10 cellular contexts compared by ENCODE assay signal in the genomic region with DNA sequence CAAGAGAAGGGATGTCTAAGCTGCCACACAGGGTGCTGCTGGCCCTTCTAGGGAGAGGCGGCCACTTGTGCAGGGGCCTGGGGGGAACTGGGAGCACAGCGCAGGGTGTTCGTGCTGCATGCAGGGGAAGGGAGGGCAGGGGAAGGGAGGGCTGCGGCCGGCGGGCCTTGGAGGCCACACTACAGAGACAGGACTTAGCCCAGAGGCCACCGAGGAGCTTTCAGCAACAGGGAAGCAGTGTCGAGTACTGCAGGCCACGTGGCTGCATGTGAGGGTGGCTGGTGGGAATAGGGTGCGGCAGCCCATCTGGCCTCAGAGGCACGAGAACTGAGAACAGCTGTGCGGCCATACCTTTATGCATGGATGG. TPM values are rescaled to one million over a fixed set of nuclear protein-coding genes. Genes with fewer than 3 reads are reported as not detected.
DNase-seq lines count a peak whose midpoint lies in the region; ATAC-seq and TF ChIP-seq lines count a peak whose summit lies in the region.
"Not testable (repeated sequence)": the region's sequence is repeated elsewhere in the genome, so short reads cannot be mapped to it uniquely, and the experiment has no call there.
"Had no signal": no experiment of that assay in that cellular context is flagged by ENCODE, and none has a peak within 500 bp of the region (broad histone marks: within the 10 kb centered on the region; RNA-seq: fewer than 3 reads in every experiment).

No MANE protein-coding gene starts in this region.

- POLR2A ChIA-PET in naive thymus-derived CD8-positive, alpha-beta T cell (lab: Charles Lee): interaction anchor here (1.0 kb wide), 1 partner anchor 179 kb away, joined by 3 read pairs; no protein-coding TSS in a partner anchor

- H3K23ac ChIP-seq in H9 (ENCODE audit: insufficient read length, low read depth, low read length): not testable (repeated sequence)

- no CpG with 5 or more reads among the region's 12 CpGs for WGBS in H9 (ENCODE audit: extremely low coverage, insufficient read length, low lambda C conversion rate)
- WGBS in sigmoid colon, 2 donors: 18 to 27% methylated on average over 12 of the region's 12 CpGs

- H3T11ph ChIP-seq in H9 (ENCODE audit: low read length): not testable (repeated sequence)

- H3K9ac ChIP-seq in BLaER1 treated with 17β-estradiol and CSF1 and Interleukin-3, amounts not matched to agents 10 nM and 100 nM; H9 (ENCODE audit: extremely low read depth, insufficient read length, low read length): not testable (repeated sequence)

- ATAC-seq in activated T-helper 17 cell treated with anti-CD3 and anti-CD28 coated beads, Interleukin-2, amount 50 U/mL, for 72 hours (replicated peaks); memory B cell (ENCODE audit: low read depth); naive thymus-derived CD8-positive, alpha-beta T cell: not testable (repeated sequence)

- H3K18ac ChIP-seq in H9 (ENCODE audit: insufficient read length, low read depth, low read length): not testable (repeated sequence)

- not testable (repeated sequence) for H3K4me3 ChIP-seq in BLaER1 treated with 17β-estradiol and CSF1 and Interleukin-3, amounts not matched to agents 10 nM and 100 nM; sigmoid colon

- H3K27me3 Mint-ChIP-seq in H9 (ENCODE audit: low read depth): peaks cover 12% of the 10 kb centered on the region
- not testable (repeated sequence) for H3K27me3 Mint-ChIP-seq in activated T-helper 17 cell treated with anti-CD3 and anti-CD28 coated beads, Interleukin-2, amount 50 U/mL, for 72 hours; memory B cell; naive thymus-derived CD8-positive, alpha-beta T cell

- H4K5ac ChIP-seq in H9 (ENCODE audit: insufficient read length, low read depth, low read length): not testable (repeated sequence)

- not testable (repeated sequence) for H2BK12ac ChIP-seq in H9 (ENCODE audit: insufficient read length, low read depth, low read length)

- not testable (repeated sequence) for H2AFZ ChIP-seq in H9 (ENCODE audit: low read length)

- peaks cover 20 to 66% (median 36%) of the 10 kb centered on the region in 11 experiments for H3K27me3 ChIP-seq in BLaER1 treated with 17β-estradiol and CSF1 and Interleukin-3, amounts not matched to agents 10 nM and 100 nM
- H3K27me3 ChIP-seq in H9 (ENCODE audit: insufficient read depth, low read length); sigmoid colon: not testable (repeated sequence)

- H3K27ac Mint-ChIP-seq in H9; activated T-helper 17 cell treated with anti-CD3 and anti-CD28 coated beads, Interleukin-2, amount 50 U/mL, for 72 hours; memory B cell: not testable (repeated sequence)
- H3K27ac Mint-ChIP-seq in naive thymus-derived CD8-positive, alpha-beta T cell: peak overlapping the region in 2 of 10 donors; percentile 21 to 43

- H3K9me3 Mint-ChIP-seq in H9: peaks cover 57 to 78% of the 10 kb centered on the region in 2 experiments
- not testable (repeated sequence) for H3K9me3 Mint-ChIP-seq in activated T-helper 17 cell treated with anti-CD3 and anti-CD28 coated beads, Interleukin-2, amount 50 U/mL, for 72 hours; memory B cell; naive thymus-derived CD8-positive, alpha-beta T cell

- not testable (repeated sequence) for TF ChIP-seq CTCF in H9 (conservative IDR thresholded peaks at IDR 0.05); sigmoid colon (IDR thresholded peaks at IDR 0.05)

- H3K4me1 Mint-ChIP-seq in H9; activated T-helper 17 cell treated with anti-CD3 and anti-CD28 coated beads, Interleukin-2, amount 50 U/mL, for 72 hours: not testable (repeated sequence)
- peaks cover 17% of the 10 kb centered on the region for H3K4me1 Mint-ChIP-seq in memory B cell
- peaks cover 0 to 24% (median 14%) of the 10 kb centered on the region in 4 donors for H3K4me1 Mint-ChIP-seq in naive thymus-derived CD8-positive, alpha-beta T cell

- peaks cover 25 to 54% (median 44%) of the 10 kb centered on the region in 10 experiments; a peak in 19 of 20 replicates for H3K4me1 ChIP-seq in BLaER1 treated with 17β-estradiol and CSF1 and Interleukin-3, amounts not matched to agents 10 nM and 100 nM
- not testable (repeated sequence) for H3K4me1 ChIP-seq in H9 (ENCODE audit: insufficient read depth, low read length)
- H3K4me1 ChIP-seq in sigmoid colon: peaks cover 0 to 16% (median 15%) of the 10 kb centered on the region in 4 donors

- H3K79me2 ChIP-seq in H9 (ENCODE audit: insufficient read depth, low read length): not testable (repeated sequence)

- not testable (repeated sequence) for H2BK120ac ChIP-seq in H9 (ENCODE audit: low read depth, low read length, poor library complexity, severe bottlenecking)

- H3K4ac ChIP-seq in H9 (ENCODE audit: low read depth, low read length): not testable (repeated sequence)

- not testable (repeated sequence) for H3K27ac ChIP-seq in BLaER1 treated with 17β-estradiol and CSF1 and Interleukin-3, amounts not matched to agents 10 nM and 100 nM; H9 (ENCODE audit: insufficient read length, low read depth, low read length)
- peak overlapping the region in 3 of 4 donors; percentile 28 to 84 (median 82) for H3K27ac ChIP-seq in sigmoid colon

- not testable (repeated sequence) for TF ChIP-seq EP300 in sigmoid colon (IDR thresholded peaks at IDR 0.05)

- not testable (repeated sequence) for TF ChIP-seq POLR2A in sigmoid colon (IDR thresholded peaks at IDR 0.05)

- H3K56ac ChIP-seq in H9 (ENCODE audit: insufficient read length, low read depth, low read length): not testable (repeated sequence)

- H2AK5ac ChIP-seq in H9 (ENCODE audit: insufficient read length, low read length): not testable (repeated sequence)

- not testable (repeated sequence) for H2BK20ac ChIP-seq in H9 (ENCODE audit: low read depth, low read length, poor library complexity, severe bottlenecking)

- intact Hi-C loops in sigmoid colon (cut with DNase I): not testable (repeated sequence)

- not testable (repeated sequence) for H3K36me3 ChIP-seq in BLaER1 treated with 17β-estradiol and CSF1 and Interleukin-3, amounts not matched to agents 10 nM and 100 nM; sigmoid colon

- peaks cover 0 to 41% (median 16%) of the 10 kb centered on the region in 11 experiments; a peak in 14 of 22 replicates for H4K20me1 ChIP-seq in BLaER1 treated with 17β-estradiol and CSF1 and Interleukin-3, amounts not matched to agents 10 nM and 100 nM
- not testable (repeated sequence) for H4K20me1 ChIP-seq in H9 (ENCODE audit: control insufficient read depth, insufficient read depth, insufficient read length)

- not testable (repeated sequence) for H3K23me2 ChIP-seq in H9 (ENCODE audit: insufficient read length, low read depth, low read length, poor library complexity, severe bottlenecking)

- H3K36me3 Mint-ChIP-seq in H9 (ENCODE audit: insufficient read depth in 1 of 3, low read depth in 3 of 3); activated T-helper 17 cell treated with anti-CD3 and anti-CD28 coated beads, Interleukin-2, amount 50 U/mL, for 72 hours (ENCODE audit: low read depth); memory B cell; naive thymus-derived CD8-positive, alpha-beta T cell: not testable (repeated sequence)

- not testable (repeated sequence) for DNase-seq in H9; memory B cell (ENCODE audit: low spot score in 2 of 2); naive thymus-derived CD8-positive, alpha-beta T cell; sigmoid colon
- DNase-seq in NCI-H2171 treated with DMSO at 0.1 percent for 48 hours (lab: John Stamatoyannopoulos, UW): peak; percentile 31

- not testable (repeated sequence) for H4K8ac ChIP-seq in H9 (replicated peaks; ENCODE audit: insufficient read length, low read depth, low read length)

- not testable (repeated sequence) for H4K91ac ChIP-seq in H9 (ENCODE audit: insufficient read length, low read depth, low read length)

- H3K4me3 Mint-ChIP-seq in H9 (peak overlapping the region; percentile 53 to 59; a peak in 2 of 5 replicates), memory B cell (peak overlapping the region; percentile 46)
- peak overlapping the region; percentile 27 for H3K4me3 Mint-ChIP-seq in activated T-helper 17 cell treated with anti-CD3 and anti-CD28 coated beads, Interleukin-2, amount 50 U/mL, for 72 hours
- peak overlapping the region in 6 of 10 donors; percentile 22 to 71 (median 64) for H3K4me3 Mint-ChIP-seq in naive thymus-derived CD8-positive, alpha-beta T cell

- not testable (repeated sequence) for H2BK5ac ChIP-seq in H9 (ENCODE audit: insufficient read length, low read length)

- H3K9me3 ChIP-seq in BLaER1 treated with 17β-estradiol and CSF1 and Interleukin-3, amounts not matched to agents 10 nM and 100 nM (replicated peaks in 1 of 11): peaks cover 0 to 19% (median 0%) of the 10 kb centered on the region in 11 experiments; a peak in 4 of 22 replicates
- not testable (repeated sequence) for H3K9me3 ChIP-seq in H9 (ENCODE audit: control insufficient read depth, low read depth, low read length); sigmoid colon

- not testable (repeated sequence) for H3K79me1 ChIP-seq in H9 (ENCODE audit: insufficient read depth, low read depth, low read length, poor library complexity, severe bottlenecking)

- not testable (repeated sequence) for H3K14ac ChIP-seq in H9 (ENCODE audit: insufficient read depth, low read length)

- H3K4me2 ChIP-seq in BLaER1 treated with 17β-estradiol and CSF1 and Interleukin-3, amounts not matched to agents 10 nM and 100 nM: peak overlapping the region in 8 of 11 experiments; percentile 45 to 75 (median 70); a peak in 9 of 22 replicates
- H3K4me2 ChIP-seq in H9 (ENCODE audit: insufficient read depth, insufficient read length, low read length): not testable (repeated sequence)

- not testable (repeated sequence) for H2BK15ac ChIP-seq in H9 (ENCODE audit: low read depth, low read length)

RNA-seq across cellular contexts. Expression of a gene that starts 19.0 kb away (rescaled TPM):
- total RNA-seq in H9 (2021): 1.8 and 1.9 TPM in 2 replicates
- 1 to 10 TPM in 1 of 2 donors, under 1 TPM in 1; 0.45 to 7.9 TPM for total RNA-seq in activated T-helper 17 cell treated with anti-CD3 and anti-CD28 coated beads, Interleukin-2, amount 50 U/mL, for 72 hours
- total RNA-seq in naive thymus-derived CD8-positive, alpha-beta T cell: under 1 TPM; 0.34 to 0.41 TPM
- not detected for polyA plus RNA-seq in naive thymus-derived CD8-positive, alpha-beta T cell
- 10 to 100 TPM in 3 of 4 donors, 1 to 10 TPM in 1; 9.2 to 50.1 (median 25.7) TPM for total RNA-seq in sigmoid colon
- 1 to 10 TPM in 1 of 3 donors, under 1 TPM in 1, not detected in 1; 0.60 to 2.2 TPM for polyA plus RNA-seq in sigmoid colon
- polyA plus RNA-seq: CD14-positive monocyte had no signal

RNA-seq across cellular contexts. Expression of a gene that starts 20.4 kb away (rescaled TPM):
- total RNA-seq in H9 (2021) (10.2 and 11.1 TPM in 2 replicates), sigmoid colon (10 to 100 TPM; 11.0 to 21.3 (median 18.3) TPM)
- total RNA-seq in activated T-helper 17 cell treated with anti-CD3 and anti-CD28 coated beads, Interleukin-2, amount 50 U/mL, for 72 hours: 1 to 10 TPM; 6.7 to 9.4 TPM
- 1 to 10 TPM; 5.8 to 7.3 TPM for total RNA-seq in naive thymus-derived CD8-positive, alpha-beta T cell
- 1 to 10 TPM; 1.1 to 2.1 (median 2.0) TPM for polyA plus RNA-seq in naive thymus-derived CD8-positive, alpha-beta T cell
- polyA plus RNA-seq in sigmoid colon: 10 to 100 TPM in 1 of 3 donors, 1 to 10 TPM in 2; 1.8 to 12.8 (median 3.2) TPM

RNA-seq across cellular contexts. Expression of a gene that starts 20.9 kb away (rescaled TPM):
- total RNA-seq in H9 (2021) (138 and 140 TPM in 2 replicates), sigmoid colon (100 to 1,000 TPM in 1 of 4 donors, 10 to 100 TPM in 3; 59.3 to 124 (median 70.4) TPM)
- total RNA-seq in activated T-helper 17 cell treated with anti-CD3 and anti-CD28 coated beads, Interleukin-2, amount 50 U/mL, for 72 hours: 100 to 1,000 TPM; 115 to 170 TPM
- total RNA-seq in naive thymus-derived CD8-positive, alpha-beta T cell: 100 to 1,000 TPM; 108 to 118 TPM
- polyA plus RNA-seq in naive thymus-derived CD8-positive, alpha-beta T cell: 100 to 1,000 TPM; 298 to 328 (median 319) TPM
- polyA plus RNA-seq in sigmoid colon: 100 to 1,000 TPM in 1 of 3 donors, 10 to 100 TPM in 2; 61.3 to 216 (median 70.9) TPM

RNA-seq across cellular contexts. Expression of a gene that starts 35.8 kb away (rescaled TPM):
- total RNA-seq in H9 (2021) (not detected in 2 replicates), sigmoid colon (10 to 100 TPM in 1 of 4 donors, 1 to 10 TPM in 3; 2.1 to 13.0 (median 6.9) TPM)
- total RNA-seq in activated T-helper 17 cell treated with anti-CD3 and anti-CD28 coated beads, Interleukin-2, amount 50 U/mL, for 72 hours: not detected
- total RNA-seq in naive thymus-derived CD8-positive, alpha-beta T cell: not detected
- not detected for polyA plus RNA-seq in naive thymus-derived CD8-positive, alpha-beta T cell
- polyA plus RNA-seq in sigmoid colon: under 1 TPM in 1 of 3 donors, not detected in 2; 0.31 TPM
- total RNA-seq: Caco-2; CD8-positive, alpha-beta T cell had no signal
- polyA plus RNA-seq: CD14-positive monocyte had no signal

RNA-seq across cellular contexts. Expression of a gene that starts 49.1 kb away (rescaled TPM):
- total RNA-seq in H9 (2021) (43.2 and 47.1 TPM in 2 replicates), sigmoid colon (10 to 100 TPM; 54.2 to 89.5 (median 62.7) TPM)
- 10 to 100 TPM; 62.0 to 82.2 TPM for total RNA-seq in activated T-helper 17 cell treated with anti-CD3 and anti-CD28 coated beads, Interleukin-2, amount 50 U/mL, for 72 hours
- total RNA-seq in naive thymus-derived CD8-positive, alpha-beta T cell: 10 to 100 TPM; 47.7 to 51.2 TPM
- polyA plus RNA-seq in naive thymus-derived CD8-positive, alpha-beta T cell: 100 to 1,000 TPM in 2 of 3 donors, 10 to 100 TPM in 1; 71.9 to 109 (median 100) TPM
- 10 to 100 TPM; 66.7 to 85.3 (median 76.5) TPM for polyA plus RNA-seq in sigmoid colon
